In the genomic region with DNA sequence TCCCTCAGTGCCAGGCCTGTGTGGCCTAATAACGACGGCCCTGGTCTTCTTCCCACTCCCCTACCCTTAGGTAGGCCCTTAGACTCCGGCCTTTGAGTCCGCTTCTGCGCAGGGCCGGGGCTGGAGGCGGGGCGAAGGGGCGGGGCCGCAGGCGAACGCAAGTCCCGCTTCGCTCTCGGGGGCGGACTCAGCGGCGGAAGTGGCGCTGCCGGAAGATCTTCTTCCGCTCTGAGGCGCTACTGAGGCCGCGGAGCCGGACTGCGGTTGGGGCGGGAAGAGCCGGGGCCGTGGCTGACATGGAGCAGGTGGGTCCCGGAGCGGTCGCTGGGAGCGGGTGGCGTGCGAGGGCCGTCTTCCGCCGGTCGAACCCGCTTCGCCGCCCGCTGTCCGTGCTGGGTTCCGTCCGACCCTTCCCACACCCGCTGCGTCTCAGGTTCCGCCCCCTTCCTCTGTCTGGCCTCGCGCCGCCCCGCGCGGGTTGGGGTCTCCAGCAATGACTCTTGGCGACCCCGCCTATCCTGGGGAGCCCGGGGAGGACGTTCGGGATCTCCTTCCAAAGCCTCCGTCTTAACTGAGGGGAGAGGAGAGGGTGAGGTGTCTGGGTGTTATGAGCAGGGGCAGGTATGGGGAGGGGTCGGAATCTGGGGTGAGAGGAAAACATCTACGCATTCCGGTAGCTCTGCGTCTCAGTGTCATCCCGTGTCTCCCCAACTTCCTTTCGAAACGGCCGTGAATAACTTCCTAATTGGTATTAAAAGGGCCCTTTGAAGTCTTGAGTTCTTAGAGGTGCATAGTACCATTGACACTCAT, we compare ENCODE assay signal across 1 cellular context.
A peak's percentile ranks its signal among the peaks of the same experiment; 100 is the strongest.
TF ChIP-seq lines count a peak whose summit lies in the region.

A gene (plus strand): TSS at position 218 of the 810 bp plus-strand sequence. CDS start 16,388 bp downstream, outside the sequence.

TF ChIP-seq in HepG2, 621 proteins besides CTCF, POLR2A, EP300 and RAD21 (continued from another document and continues in another):
- TF ChIP-seq, protein P1, sequence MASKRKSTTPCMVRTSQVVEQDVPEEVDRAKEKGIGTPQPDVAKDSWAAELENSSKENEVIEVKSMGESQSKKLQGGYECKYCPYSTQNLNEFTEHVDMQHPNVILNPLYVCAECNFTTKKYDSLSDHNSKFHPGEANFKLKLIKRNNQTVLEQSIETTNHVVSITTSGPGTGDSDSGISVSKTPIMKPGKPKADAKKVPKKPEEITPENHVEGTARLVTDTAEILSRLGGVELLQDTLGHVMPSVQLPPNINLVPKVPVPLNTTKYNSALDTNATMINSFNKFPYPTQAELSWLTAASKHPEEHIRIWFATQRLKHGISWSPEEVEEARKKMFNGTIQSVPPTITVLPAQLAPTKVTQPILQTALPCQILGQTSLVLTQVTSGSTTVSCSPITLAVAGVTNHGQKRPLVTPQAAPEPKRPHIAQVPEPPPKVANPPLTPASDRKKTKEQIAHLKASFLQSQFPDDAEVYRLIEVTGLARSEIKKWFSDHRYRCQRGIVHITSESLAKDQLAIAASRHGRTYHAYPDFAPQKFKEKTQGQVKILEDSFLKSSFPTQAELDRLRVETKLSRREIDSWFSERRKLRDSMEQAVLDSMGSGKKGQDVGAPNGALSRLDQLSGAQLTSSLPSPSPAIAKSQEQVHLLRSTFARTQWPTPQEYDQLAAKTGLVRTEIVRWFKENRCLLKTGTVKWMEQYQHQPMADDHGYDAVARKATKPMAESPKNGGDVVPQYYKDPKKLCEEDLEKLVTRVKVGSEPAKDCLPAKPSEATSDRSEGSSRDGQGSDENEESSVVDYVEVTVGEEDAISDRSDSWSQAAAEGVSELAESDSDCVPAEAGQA (IDR thresholded peaks at IDR 0.05; ENCODE audit: low read depth): peak; percentile 69; the same call in 1 of the 2 replicates
- TF ChIP-seq, protein P1 (CRISPR knock-in tag; IDR thresholded peaks at IDR 0.05; ENCODE audit: borderline replicate concordance): peak; percentile 68; the same call in 1 of the 2 replicates
- TF ChIP-seq ZFP41 (CRISPR knock-in tag; IDR thresholded peaks at IDR 0.05; ENCODE audit: borderline replicate concordance): 0 out of 2 replicates have a peak, but pooled peaks have one; percentile 21
- TF ChIP-seq, protein P2, sequence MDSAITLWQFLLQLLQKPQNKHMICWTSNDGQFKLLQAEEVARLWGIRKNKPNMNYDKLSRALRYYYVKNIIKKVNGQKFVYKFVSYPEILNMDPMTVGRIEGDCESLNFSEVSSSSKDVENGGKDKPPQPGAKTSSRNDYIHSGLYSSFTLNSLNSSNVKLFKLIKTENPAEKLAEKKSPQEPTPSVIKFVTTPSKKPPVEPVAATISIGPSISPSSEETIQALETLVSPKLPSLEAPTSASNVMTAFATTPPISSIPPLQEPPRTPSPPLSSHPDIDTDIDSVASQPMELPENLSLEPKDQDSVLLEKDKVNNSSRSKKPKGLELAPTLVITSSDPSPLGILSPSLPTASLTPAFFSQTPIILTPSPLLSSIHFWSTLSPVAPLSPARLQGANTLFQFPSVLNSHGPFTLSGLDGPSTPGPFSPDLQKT (CRISPR knock-in tag; IDR thresholded peaks at IDR 0.05; ENCODE audit: borderline replicate concordance): 0 out of 2 replicates have a peak, but pooled peaks have one; percentile 66
- TF ChIP-seq, protein P3, sequence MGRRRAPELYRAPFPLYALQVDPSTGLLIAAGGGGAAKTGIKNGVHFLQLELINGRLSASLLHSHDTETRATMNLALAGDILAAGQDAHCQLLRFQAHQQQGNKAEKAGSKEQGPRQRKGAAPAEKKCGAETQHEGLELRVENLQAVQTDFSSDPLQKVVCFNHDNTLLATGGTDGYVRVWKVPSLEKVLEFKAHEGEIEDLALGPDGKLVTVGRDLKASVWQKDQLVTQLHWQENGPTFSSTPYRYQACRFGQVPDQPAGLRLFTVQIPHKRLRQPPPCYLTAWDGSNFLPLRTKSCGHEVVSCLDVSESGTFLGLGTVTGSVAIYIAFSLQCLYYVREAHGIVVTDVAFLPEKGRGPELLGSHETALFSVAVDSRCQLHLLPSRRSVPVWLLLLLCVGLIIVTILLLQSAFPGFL (CRISPR knock-in tag; IDR thresholded peaks at IDR 0.05): no peak; the same call in 1 of the 2 replicates
- TF ChIP-seq ASH2L (IDR thresholded peaks at IDR 0.05; ENCODE audit: insufficient read length, low read depth, low read length): peak; percentile 97
- no peak for TF ChIP-seq ZNF510 (CRISPR knock-in tag; IDR thresholded peaks at IDR 0.05; ENCODE audit: low read depth)
- TF ChIP-seq, protein P4, sequence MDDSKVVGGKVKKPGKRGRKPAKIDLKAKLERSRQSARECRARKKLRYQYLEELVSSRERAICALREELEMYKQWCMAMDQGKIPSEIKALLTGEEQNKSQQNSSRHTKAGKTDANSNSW (CRISPR knock-in tag; IDR thresholded peaks at IDR 0.05; ENCODE audit: borderline replicate concordance): no peak
- TF ChIP-seq NKX3-1 (CRISPR knock-in tag; IDR thresholded peaks at IDR 0.05): peak; percentile 32; the same call in 1 of the 2 replicates
- TF ChIP-seq, protein P5, sequence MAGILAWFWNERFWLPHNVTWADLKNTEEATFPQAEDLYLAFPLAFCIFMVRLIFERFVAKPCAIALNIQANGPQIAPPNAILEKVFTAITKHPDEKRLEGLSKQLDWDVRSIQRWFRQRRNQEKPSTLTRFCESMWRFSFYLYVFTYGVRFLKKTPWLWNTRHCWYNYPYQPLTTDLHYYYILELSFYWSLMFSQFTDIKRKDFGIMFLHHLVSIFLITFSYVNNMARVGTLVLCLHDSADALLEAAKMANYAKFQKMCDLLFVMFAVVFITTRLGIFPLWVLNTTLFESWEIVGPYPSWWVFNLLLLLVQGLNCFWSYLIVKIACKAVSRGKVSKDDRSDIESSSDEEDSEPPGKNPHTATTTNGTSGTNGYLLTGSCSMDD (CRISPR knock-in tag; IDR thresholded peaks at IDR 0.05): no peak
- no peak for TF ChIP-seq IKZF1 (IDR thresholded peaks at IDR 0.05)
- TF ChIP-seq ZNF350 (CRISPR knock-in tag; IDR thresholded peaks at IDR 0.05; ENCODE audit: borderline replicate concordance, low read depth): peak; percentile 84; the same call in 1 of the 2 replicates
- TF ChIP-seq ZNF138 (CRISPR knock-in tag; IDR thresholded peaks at IDR 0.05; ENCODE audit: low read depth): peak; percentile 63; the same call in 1 of the 2 replicates
- TF ChIP-seq, protein P6, sequence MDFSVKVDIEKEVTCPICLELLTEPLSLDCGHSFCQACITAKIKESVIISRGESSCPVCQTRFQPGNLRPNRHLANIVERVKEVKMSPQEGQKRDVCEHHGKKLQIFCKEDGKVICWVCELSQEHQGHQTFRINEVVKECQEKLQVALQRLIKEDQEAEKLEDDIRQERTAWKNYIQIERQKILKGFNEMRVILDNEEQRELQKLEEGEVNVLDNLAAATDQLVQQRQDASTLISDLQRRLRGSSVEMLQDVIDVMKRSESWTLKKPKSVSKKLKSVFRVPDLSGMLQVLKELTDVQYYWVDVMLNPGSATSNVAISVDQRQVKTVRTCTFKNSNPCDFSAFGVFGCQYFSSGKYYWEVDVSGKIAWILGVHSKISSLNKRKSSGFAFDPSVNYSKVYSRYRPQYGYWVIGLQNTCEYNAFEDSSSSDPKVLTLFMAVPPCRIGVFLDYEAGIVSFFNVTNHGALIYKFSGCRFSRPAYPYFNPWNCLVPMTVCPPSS (IDR thresholded peaks at IDR 0.05): no peak
- TF ChIP-seq SMC3 (IDR thresholded peaks at IDR 0.05; ENCODE audit: low read length): no peak
- TF ChIP-seq ZFP36 (IDR thresholded peaks at IDR 0.05; ENCODE audit: borderline replicate concordance, low read depth, low read length, partially characterized antibody): no peak
- TF ChIP-seq ZNF234 (CRISPR knock-in tag; conservative IDR thresholded peaks at IDR 0.05): no peak
- no peak for TF ChIP-seq SATB2 (CRISPR knock-in tag; IDR thresholded peaks at IDR 0.05)
- no peak for TF ChIP-seq ZNF282 (IDR thresholded peaks at IDR 0.05; ENCODE audit: partially characterized antibody)
- TF ChIP-seq, protein P7, sequence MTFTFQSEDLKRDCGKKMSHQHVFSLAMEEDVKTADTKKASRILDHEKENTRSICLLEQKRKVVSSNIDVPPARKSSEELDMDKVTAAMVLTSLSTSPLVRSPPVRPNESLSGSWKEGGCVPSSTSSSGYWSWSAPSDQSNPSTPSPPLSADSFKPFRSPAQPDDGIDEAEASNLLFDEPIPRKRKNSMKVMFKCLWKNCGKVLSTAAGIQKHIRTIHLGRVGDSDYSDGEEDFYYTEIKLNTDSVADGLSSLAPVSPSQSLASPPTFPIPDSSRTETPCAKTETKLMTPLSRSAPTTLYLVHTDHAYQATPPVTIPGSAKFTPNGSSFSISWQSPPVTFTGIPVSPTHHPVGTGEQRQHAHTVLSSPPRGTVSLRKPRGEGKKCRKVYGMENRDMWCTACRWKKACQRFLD (CRISPR knock-in tag; IDR thresholded peaks at IDR 0.05; ENCODE audit: borderline replicate concordance): no peak; the same call in 1 of the 2 replicates
- TF ChIP-seq ZNF136 (CRISPR knock-in tag; IDR thresholded peaks at IDR 0.05; ENCODE audit: low read depth): no peak
- 0 out of 2 replicates have a peak, but pooled peaks have one; percentile 25 for TF ChIP-seq ARNTL (CRISPR knock-in tag; IDR thresholded peaks at IDR 0.05)
- no peak for TF ChIP-seq HOXA7 (CRISPR knock-in tag; IDR thresholded peaks at IDR 0.05)
- no peak for TF ChIP-seq ARID2 (CRISPR knock-in tag; IDR thresholded peaks at IDR 0.05; ENCODE audit: borderline replicate concordance)
- TF ChIP-seq, protein P8, sequence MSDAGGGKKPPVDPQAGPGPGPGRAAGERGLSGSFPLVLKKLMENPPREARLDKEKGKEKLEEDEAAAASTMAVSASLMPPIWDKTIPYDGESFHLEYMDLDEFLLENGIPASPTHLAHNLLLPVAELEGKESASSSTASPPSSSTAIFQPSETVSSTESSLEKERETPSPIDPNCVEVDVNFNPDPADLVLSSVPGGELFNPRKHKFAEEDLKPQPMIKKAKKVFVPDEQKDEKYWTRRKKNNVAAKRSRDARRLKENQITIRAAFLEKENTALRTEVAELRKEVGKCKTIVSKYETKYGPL (CRISPR knock-in tag; IDR thresholded peaks at IDR 0.05): 0 out of 2 replicates have a peak, but pooled peaks have one; percentile 35
- TF ChIP-seq, protein P9, sequence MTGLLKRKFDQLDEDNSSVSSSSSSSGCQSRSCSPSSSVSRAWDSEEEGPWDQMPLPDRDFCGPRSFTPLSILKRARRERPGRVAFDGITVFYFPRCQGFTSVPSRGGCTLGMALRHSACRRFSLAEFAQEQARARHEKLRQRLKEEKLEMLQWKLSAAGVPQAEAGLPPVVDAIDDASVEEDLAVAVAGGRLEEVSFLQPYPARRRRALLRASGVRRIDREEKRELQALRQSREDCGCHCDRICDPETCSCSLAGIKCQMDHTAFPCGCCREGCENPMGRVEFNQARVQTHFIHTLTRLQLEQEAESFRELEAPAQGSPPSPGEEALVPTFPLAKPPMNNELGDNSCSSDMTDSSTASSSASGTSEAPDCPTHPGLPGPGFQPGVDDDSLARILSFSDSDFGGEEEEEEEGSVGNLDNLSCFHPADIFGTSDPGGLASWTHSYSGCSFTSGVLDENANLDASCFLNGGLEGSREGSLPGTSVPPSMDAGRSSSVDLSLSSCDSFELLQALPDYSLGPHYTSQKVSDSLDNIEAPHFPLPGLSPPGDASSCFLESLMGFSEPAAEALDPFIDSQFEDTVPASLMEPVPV (CRISPR knock-in tag; IDR thresholded peaks at IDR 0.05): peak; percentile 53; the same call in 1 of the 2 replicates
- peak; percentile 96 for TF ChIP-seq GABPB1 (CRISPR knock-in tag; IDR thresholded peaks at IDR 0.05)
- TF ChIP-seq, protein P10, sequence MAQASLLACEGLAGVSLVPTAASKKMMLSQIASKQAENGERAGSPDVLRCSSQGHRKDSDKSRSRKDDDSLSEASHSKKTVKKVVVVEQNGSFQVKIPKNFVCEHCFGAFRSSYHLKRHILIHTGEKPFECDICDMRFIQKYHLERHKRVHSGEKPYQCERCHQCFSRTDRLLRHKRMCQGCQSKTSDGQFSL (CRISPR knock-in tag; IDR thresholded peaks at IDR 0.05): 0 out of 2 replicates have a peak, but pooled peaks have one; percentile 42
- TF ChIP-seq HMG20A (CRISPR knock-in tag; IDR thresholded peaks at IDR 0.05; ENCODE audit: borderline replicate concordance): no peak
- no peak for TF ChIP-seq SUZ12 (IDR thresholded peaks at IDR 0.05; ENCODE audit: low read depth, low read length)
- TF ChIP-seq, protein P11, sequence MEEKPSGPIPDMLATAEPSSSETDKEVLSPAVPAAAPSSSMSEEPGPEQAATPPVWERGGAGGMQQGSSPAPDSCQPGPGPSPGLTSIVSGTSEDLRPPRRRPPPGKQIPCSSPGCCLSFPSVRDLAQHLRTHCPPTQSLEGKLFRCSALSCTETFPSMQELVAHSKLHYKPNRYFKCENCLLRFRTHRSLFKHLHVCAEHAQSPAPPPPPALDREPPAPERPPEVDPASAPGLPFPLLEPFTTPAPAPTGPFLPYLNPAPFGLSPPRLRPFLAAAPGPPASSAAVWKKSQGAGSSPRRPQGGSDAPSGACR (CRISPR knock-in tag; IDR thresholded peaks at IDR 0.05): peak; percentile 91
- peak; percentile 42 for TF ChIP-seq CREM (IDR thresholded peaks at IDR 0.05)
- no peak for TF ChIP-seq CREM (CRISPR knock-in tag; IDR thresholded peaks at IDR 0.05)
- no peak for TF ChIP-seq ZNF296 (CRISPR knock-in tag; conservative IDR thresholded peaks at IDR 0.05)
- TF ChIP-seq PAWR (CRISPR knock-in tag; IDR thresholded peaks at IDR 0.05; ENCODE audit: borderline replicate concordance): no peak
- peak; percentile 75 for TF ChIP-seq ZSCAN22 (CRISPR knock-in tag; IDR thresholded peaks at IDR 0.05)
- TF ChIP-seq HNF4G (IDR thresholded peaks at IDR 0.05; ENCODE audit: borderline replicate concordance, low read depth, low read length): no peak
- no peak for TF ChIP-seq HNF4G (CRISPR knock-in tag; IDR thresholded peaks at IDR 0.05; ENCODE audit: borderline replicate concordance, low read depth)
- peak; percentile 81; the same call in 1 of the 2 replicates for TF ChIP-seq SMAD1 (CRISPR knock-in tag; IDR thresholded peaks at IDR 0.05; ENCODE audit: borderline replicate concordance, low read depth)
- TF ChIP-seq JUN (CRISPR knock-in tag; IDR thresholded peaks at IDR 0.05): peak; percentile 54; the same call in 1 of the 2 replicates
- TF ChIP-seq CBFB (CRISPR knock-in tag; IDR thresholded peaks at IDR 0.05): peak; percentile 66; the same call in 1 of the 2 replicates
- TF ChIP-seq ZBTB21 (CRISPR knock-in tag; IDR thresholded peaks at IDR 0.05): peak; percentile 41; the same call in 1 of the 2 replicates
